11 cellular contexts compared by ENCODE assay signal in genomic region chr3:156795890-156796451, GRCh38. TPM values are rescaled to one million over a fixed set of nuclear protein-coding genes. Genes with fewer than 3 reads are reported as not detected.
DNase-seq lines count a peak whose midpoint lies in the region; TF ChIP-seq lines count a peak whose summit lies in the region.
"Had no signal": no experiment of that assay in that cellular context is flagged by ENCODE, and none has a peak within 500 bp of the region (broad histone marks: within the 10 kb centered on the region; RNA-seq: fewer than 3 reads in every experiment).

No MANE protein-coding gene starts in this region.

- peak overlapping the region; percentile 61 for H3K27ac Mint-ChIP-seq in MCF 10A (ENCODE audit: low read depth, unreplicated experiment)

- no peak for TF ChIP-seq POLR2A in breast epithelium (IDR thresholded peaks at IDR 0.05)

- peaks cover 15% of the 10 kb centered on the region for H3K9me3 Mint-ChIP-seq in MCF 10A (ENCODE audit: unreplicated experiment)

- H3K27ac ChIP-seq in breast epithelium: no peak overlapping the region

- H3K4me3 ChIP-seq in breast epithelium: no peak overlapping the region

- TF ChIP-seq CTCF in MCF 10A (IDR thresholded peaks at IDR 0.05; ENCODE audit: unreplicated experiment) (no peak), breast epithelium (IDR thresholded peaks at IDR 0.05) (no peak)

- no peaks in the 10 kb centered on the region for H3K27me3 Mint-ChIP-seq in MCF 10A (ENCODE audit: insufficient read depth, unreplicated experiment)

- no peaks in the 10 kb centered on the region for H3K36me3 ChIP-seq in breast epithelium

- POLR2A ChIA-PET in MCF 10A (lab: Yijun Ruan, JAX): interaction anchor here (1.4 kb wide), 1 partner anchor 16 kb away, joined by 4 read pairs; no protein-coding TSS in a partner anchor

- peaks cover 30% of the 10 kb centered on the region for H3K4me1 Mint-ChIP-seq in MCF 10A (ENCODE audit: insufficient read depth, unreplicated experiment)

- intact Hi-C loops in MCF 10A (cut with micrococcal nuclease): no loop called here
- intact Hi-C loops in breast epithelium (cut with DNase I; ENCODE audit: low total_unique reads): no loop called here

- no peak overlapping the region for H3K4me3 Mint-ChIP-seq in MCF 10A (ENCODE audit: unreplicated experiment)

- H3K9me3 ChIP-seq in breast epithelium: no peaks in the 10 kb centered on the region

- BruUV-seq in MCF 10A (replicated peaks; lab: Mats Ljungman, UMichigan): no TSS peak

- H3K4me1 ChIP-seq in breast epithelium: no peaks in the 10 kb centered on the region

- CTCF ChIA-PET in MCF 10A (lab: Yijun Ruan, JAX): interaction anchor here (0.7 to 1.1 kb wide), 3 partner anchors 17 to 241 kb away, joined by 3 to 4 read pairs (median 3); partner anchors contain the start of gene SSR3

- DNase-seq in MCF 10A (ENCODE audit: unreplicated experiment) (no peak), breast epithelium (ENCODE audit: low spot score in 2 of 2) (no peak), RKO (ENCODE audit: low spot score) (peak; percentile 75), fibroblast of gingiva (ENCODE audit: low read depth) (peak; percentile 26), activated gamma-delta T cell treated with Interleukin-2 at 50 U/mL for 16 hours (no peak), cortex of kidney (lab: John Stamatoyannopoulos, UW) (no peak), NCI-H2029 (lab: John Stamatoyannopoulos, UW) (no peak)
- no peak for DNase-seq in activated naive CD4-positive, alpha-beta T cell treated with Interleukin-2 at 50 U/mL for 16 hours
- DNase-seq: NCI-H1092 treated with DMSO at 0.1 percent for 48 hours, NCI-H82, occipital lobe had no signal

- H3K27me3 ChIP-seq in breast epithelium: no peaks in the 10 kb centered on the region

- H3K36me3 Mint-ChIP-seq in MCF 10A (ENCODE audit: insufficient read depth, unreplicated experiment): peaks cover 13% of the 10 kb centered on the region

RNA-seq across cellular contexts. Expression of gene LEKR1, which starts 30.2 kb away (rescaled TPM):
- total RNA-seq in MCF 10A (2022) (1.3 and 2.2 TPM in 2 replicates), breast epithelium (1 to 10 TPM; 1.6 to 8.0 (median 2.3) TPM)

Comparison
In these comparisons a context has a peak if more than half of its experiments do, and no peak if none do; other contexts are left out.
1. DNase-seq: peak in RKO (single experiment) and fibroblast of gingiva (single experiment); none in MCF 10A (single experiment), breast epithelium (0 of 2), activated gamma-delta T cell treated with Interleukin-2 at 50 U/mL for 16 hours (single experiment), cortex of kidney (single experiment), NCI-H2029 (single experiment) and activated naive CD4-positive, alpha-beta T cell treated with Interleukin-2 at 50 U/mL for 16 hours (single experiment).